In the genomic region with DNA sequence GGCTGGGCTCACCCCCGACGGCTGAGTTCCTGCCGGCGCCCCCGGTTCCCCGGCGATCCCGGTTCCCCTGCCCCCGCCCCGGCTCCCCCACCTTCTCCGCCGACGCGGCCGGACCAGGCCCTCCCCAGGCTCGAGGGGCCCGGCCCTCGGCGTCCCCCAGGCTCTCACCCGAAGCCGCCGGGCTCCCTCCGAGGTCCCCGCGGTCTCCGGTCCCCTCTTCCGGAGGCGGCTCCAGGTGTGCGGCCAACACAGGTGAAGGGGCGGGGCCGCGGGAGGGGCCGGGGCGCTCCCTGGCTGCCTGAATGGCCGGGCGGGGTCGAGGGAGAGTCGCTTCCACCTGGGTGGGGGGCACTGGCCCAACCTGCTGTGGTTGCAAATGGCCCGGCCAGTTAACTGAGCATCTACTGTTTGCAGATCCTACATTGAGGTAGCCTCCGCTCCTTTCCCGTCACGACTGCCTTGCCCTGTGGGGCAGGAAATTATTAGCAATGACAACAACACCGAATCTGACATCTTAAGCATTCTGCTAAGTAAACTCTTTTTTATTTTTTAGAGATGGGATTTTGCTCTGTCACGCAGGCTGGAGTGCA, we compare ENCODE assay signal across 10 cellular contexts. TPM values are rescaled to one million over a fixed set of nuclear protein-coding genes. Genes with fewer than 3 reads are reported as not detected.
DNase-seq lines count a peak whose midpoint lies in the region; ATAC-seq, FAIRE-seq and TF ChIP-seq lines count a peak whose summit lies in the region.
"Had no signal": no experiment of that assay in that cellular context is flagged by ENCODE, and none has a peak within 500 bp of the region (broad histone marks: within the 10 kb centered on the region; RNA-seq: fewer than 3 reads in every experiment).

A gene with protein sequence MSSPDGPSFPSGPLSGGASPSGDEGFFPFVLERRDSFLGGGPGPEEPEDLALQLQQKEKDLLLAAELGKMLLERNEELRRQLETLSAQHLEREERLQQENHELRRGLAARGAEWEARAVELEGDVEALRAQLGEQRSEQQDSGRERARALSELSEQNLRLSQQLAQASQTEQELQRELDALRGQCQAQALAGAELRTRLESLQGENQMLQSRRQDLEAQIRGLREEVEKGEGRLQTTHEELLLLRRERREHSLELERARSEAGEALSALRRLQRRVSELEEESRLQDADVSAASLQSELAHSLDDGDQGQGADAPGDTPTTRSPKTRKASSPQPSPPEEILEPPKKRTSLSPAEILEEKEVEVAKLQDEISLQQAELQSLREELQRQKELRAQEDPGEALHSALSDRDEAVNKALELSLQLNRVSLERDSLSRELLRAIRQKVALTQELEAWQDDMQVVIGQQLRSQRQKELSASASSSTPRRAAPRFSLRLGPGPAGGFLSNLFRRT (minus strand): TSS at position 219 of the 590 bp plus-strand sequence. CDS start 1,448 bp downstream, outside the sequence.

- no peak for TF ChIP-seq CTCF in pancreas (IDR thresholded peaks at IDR 0.05)

- H3K27me3 ChIP-seq in esophagus (ENCODE audit: control insufficient read depth in 1 of 2, insufficient read depth in 2 of 2, low read length in 2 of 2) (peaks cover 0 to 3% of the 10 kb centered on the region in 2 donors), pancreas (no peaks in the 10 kb centered on the region)

- ATAC-seq in pancreas = peak; percentile 67 to 74 (median 69)
- ATAC-seq in HG03460 (IDR thresholded peaks at IDR 0.05; ENCODE audit: unreplicated experiment) = no peak
- no peak for ATAC-seq in HG02588 (IDR thresholded peaks at IDR 0.05; ENCODE audit: unreplicated experiment)
- ATAC-seq: gastrocnemius medialis had no signal

- H3K36me3 ChIP-seq in esophagus (ENCODE audit: control insufficient read depth in 2 of 2, insufficient read depth in 2 of 2, low read length in 1 of 2) = peaks cover 0 to 4% of the 10 kb centered on the region in 2 donors
- H3K36me3 ChIP-seq in pancreas = no peaks in the 10 kb centered on the region
- H3K36me3 ChIP-seq: gastrocnemius medialis had no signal

- intact Hi-C loops in pancreas (cut with DNase I) = no loop called here

- WGBS in esophagus, 2 donors = 4 to 7% methylated on average over 19 to 44 of the region's 44 CpGs
- WGBS in pancreas, 2 donors = 3% methylated on average over 30 to 44 of the region's 44 CpGs

- H3K27ac ChIP-seq in esophagus (ENCODE audit: low read depth in 2 of 2, low read length in 1 of 2) = peak within 1 kb of the TSS; percentile 85 to 92
- H3K27ac ChIP-seq in pancreas = peak within 1 kb of the TSS; percentile 80 to 90 (median 85)
- H3K27ac ChIP-seq: gastrocnemius medialis had no signal

- H3K9me3 ChIP-seq in esophagus (ENCODE audit: control insufficient read depth in 2 of 2, insufficient read depth in 1 of 2, low read depth in 1 of 2, low read length in 1 of 2) (no peaks in the 10 kb centered on the region), pancreas (no peaks in the 10 kb centered on the region)
- H3K9me3 ChIP-seq: gastrocnemius medialis had no signal

- DNase-seq in DMS53 treated with DMSO at 0.1 percent for 48 hours (lab: John Stamatoyannopoulos, UW; ENCODE audit: unreplicated experiment) = peak; percentile 7
- peak; percentile 51 for DNase-seq in LoVo (ENCODE audit: low spot score)
- DNase-seq in pancreas = peak; percentile 75 to 93 (median 82)
- DNase-seq in activated gamma-delta T cell (lab: John Stamatoyannopoulos, UW) = no peak
- no peak for DNase-seq in stimulated activated naive CD4-positive, alpha-beta T cell treated with Interleukin-2 at 50 U/mL for 16 hours (lab: John Stamatoyannopoulos, UW)
- DNase-seq: gastrocnemius medialis had no signal

- H3K4me3 ChIP-seq in esophagus (ENCODE audit: low read depth in 1 of 2, low read length in 2 of 2) (peak within 1 kb of the TSS; percentile 61 to 69), pancreas (peak within 1 kb of the TSS; percentile 27 to 83 (median 75))

- FAIRE-seq in pancreas (lab: Jason Lieb, UNC) = no peak

- H3K4me1 ChIP-seq in esophagus (ENCODE audit: control insufficient read depth in 2 of 2, insufficient read depth in 2 of 2, low read length in 1 of 2) = peaks cover 0 to 5% of the 10 kb centered on the region in 2 donors
- H3K4me1 ChIP-seq in pancreas = peaks cover 0 to 15% (median 5%) of the 10 kb centered on the region in 3 donors

RNA-seq across cellular contexts. Expression of the gene that starts here (rescaled TPM):
- polyA plus RNA-seq in esophagus = 100 to 1,000 TPM; 144 to 149 TPM
- 100 to 1,000 TPM in 1 of 6 donors, 10 to 100 TPM in 5; 48.9 to 106 (median 64.3) TPM for total RNA-seq in pancreas
- polyA plus RNA-seq in pancreas = 100 to 1,000 TPM; 126 to 325 TPM
- total RNA-seq: M059J had no signal

Comparison
In these comparisons a context has a peak if more than half of its experiments do, and no peak if none do; other contexts are left out.
1. DNase-seq: peak in DMS53 treated with DMSO at 0.1 percent for 48 hours (single experiment), LoVo (single experiment) and pancreas (6 of 6); none in activated gamma-delta T cell (single experiment) and stimulated activated naive CD4-positive, alpha-beta T cell treated with Interleukin-2 at 50 U/mL for 16 hours (single experiment).
2. ATAC-seq: peak in pancreas (4 of 4); none in HG03460 (single experiment) and HG02588 (single experiment).